ENCODE assay signal across 10 cellular contexts in the genomic region with DNA sequence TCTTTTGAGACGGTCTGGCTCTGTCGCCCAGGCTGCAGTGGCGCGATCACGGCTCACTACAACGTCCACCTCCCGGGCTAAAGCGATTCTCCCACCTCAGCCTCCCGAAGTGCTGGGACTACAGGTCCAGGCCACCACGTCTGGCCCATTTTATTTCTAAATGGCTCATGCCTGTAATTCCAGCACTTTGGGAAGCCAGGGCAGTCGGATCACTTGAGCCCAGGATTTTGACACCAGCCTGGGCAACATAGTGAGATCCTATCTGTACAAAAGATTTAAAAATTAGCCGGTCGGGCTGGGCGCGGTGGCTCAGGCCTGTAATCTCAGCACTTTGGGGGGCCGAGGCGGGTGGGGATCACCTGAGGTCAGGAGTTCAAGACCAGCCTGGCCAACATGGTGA. TPM values are rescaled to one million over a fixed set of nuclear protein-coding genes. Genes with fewer than 3 reads are reported as not detected.
"Had no signal": no experiment of that assay in that cellular context is flagged by ENCODE, and none has a peak within 500 bp of the region (broad histone marks: within the 10 kb centered on the region; RNA-seq: fewer than 3 reads in every experiment).

No MANE protein-coding gene starts in this region.

- H3K9me3 Mint-ChIP-seq: GM23338, H9, HFFc6 had no signal

- H3K9me3 ChIP-seq: HAP-1 had no signal

- FAIRE-seq: H1, H54 had no signal

- H3K27ac Mint-ChIP-seq: GM23338, H9, HFFc6 had no signal

- H3K4me1 Mint-ChIP-seq: GM23338, H9 had no signal

- H3K27ac ChIP-seq: GM23248 had no signal

- DNase-seq: GM23248, GOT3, H7, H9, HCEC 1CT, HFFc6 had no signal

- H3K36me3 ChIP-seq: HAP-1 had no signal

RNA-seq across cellular contexts. Expression of gene EFHD1, which starts 26.4 kb away (rescaled TPM):
- total RNA-seq: GM23248 had no signal
- polyA plus RNA-seq: GM23248 had no signal
